ENCODE assay signal across 29 cellular contexts in the genomic region with DNA sequence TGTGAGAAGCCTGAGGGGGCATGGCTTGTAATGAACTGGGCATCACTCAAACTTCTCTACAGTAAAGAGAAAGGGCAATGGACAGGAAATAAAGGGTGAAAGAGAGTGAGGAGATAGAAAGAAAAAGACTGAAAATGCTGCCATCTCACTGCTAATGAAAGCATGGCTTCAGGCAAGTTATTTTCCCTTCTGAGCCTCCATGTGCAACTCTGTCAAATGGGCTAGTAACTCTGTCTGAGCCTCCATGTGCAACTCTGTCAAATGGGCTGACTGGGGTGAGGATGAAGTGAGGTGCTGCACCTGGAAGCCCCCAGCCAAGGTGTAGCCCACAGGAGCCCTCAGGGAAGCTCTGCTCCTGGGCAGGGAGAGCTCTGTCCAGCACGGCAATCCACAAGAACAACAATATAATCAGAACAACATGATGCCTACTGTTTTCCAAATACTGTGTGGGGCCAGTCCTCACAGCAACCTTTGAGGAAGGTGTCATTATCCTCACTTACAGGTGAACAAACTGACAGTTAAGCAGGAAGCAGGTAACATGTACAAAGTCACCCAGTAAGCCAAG.
"Had no signal": no experiment of that assay in that cellular context is flagged by ENCODE, and none has a peak within 500 bp of the region (broad histone marks: within the 10 kb centered on the region; RNA-seq: fewer than 3 reads in every experiment).

No MANE protein-coding gene starts in this region.

- H3K27ac Mint-ChIP-seq: activated CD4-positive, alpha-beta T cell treated with anti-CD3 and anti-CD28 coated beads, Interleukin-2, amount 10 ng/mL, durations not matched to agents 24 days and 14 days; activated CD8-positive, alpha-beta T cell treated with anti-CD3 and anti-CD28 coated beads for 36 hours; activated naive CD8-positive, alpha-beta T cell treated with anti-CD3 and anti-CD28 coated beads for 36 hours; activated T-cell treated with anti-CD3 and anti-CD28 coated beads, Interleukin-2, amount 50 U/mL, for 72 hours; activated T-helper 17 cell treated with anti-CD3 and anti-CD28 coated beads, Interleukin-2, amount 50 U/mL, for 72 hours; T-helper 1 cell treated with Interleukin-12 subunit alpha and Interleukin-12 subunit beta and Interleukin-4 antibody, amounts not matched to agents 30 μg/mL and 1 μg/mL, for 36 hours; T-helper 2 cell treated with Interferon-gamma antibody and Interleukin-4, amounts not matched to agents 5 μg/mL and 100 μg/mL, for 36 hours had no signal

- ATAC-seq: activated CD8-positive, alpha-beta T cell treated with anti-CD3 and anti-CD28 coated beads for 36 hours; activated T-cell treated with anti-CD3 and anti-CD28 coated beads, Interleukin-2, amount 50 U/mL, for 72 hours; activated T-helper 17 cell treated with anti-CD3 and anti-CD28 coated beads, Interleukin-2, amount 50 U/mL, for 72 hours; Right ventricle myocardium inferior had no signal

- H3K4me3 Mint-ChIP-seq: activated CD4-positive, alpha-beta T cell treated with anti-CD3 and anti-CD28 coated beads, Interleukin-2, amount 10 ng/mL, durations not matched to agents 24 days and 14 days; activated CD8-positive, alpha-beta T cell treated with anti-CD3 and anti-CD28 coated beads for 36 hours; activated naive CD8-positive, alpha-beta T cell treated with anti-CD3 and anti-CD28 coated beads for 36 hours; activated T-cell treated with anti-CD3 and anti-CD28 coated beads, Interleukin-2, amount 50 U/mL, for 72 hours; activated T-helper 17 cell treated with anti-CD3 and anti-CD28 coated beads, Interleukin-2, amount 50 U/mL, for 72 hours; T-helper 1 cell treated with Interleukin-12 subunit alpha and Interleukin-12 subunit beta and Interleukin-4 antibody, amounts not matched to agents 30 μg/mL and 1 μg/mL, for 36 hours; T-helper 2 cell treated with Interferon-gamma antibody and Interleukin-4, amounts not matched to agents 5 μg/mL and 100 μg/mL, for 36 hours had no signal

- DNase-seq: activated CD4-positive, alpha-beta T cell treated with anti-CD3 and anti-CD28 coated beads, Interleukin-2, amount 10 ng/mL, durations not matched to agents 24 days and 14 days; activated CD4-positive, alpha-beta T cell treated with anti-CD3 and anti-CD28 coated beads, Interleukin-2, amount 50 U/mL, for 4 hours; activated CD8-positive, alpha-beta T cell treated with anti-CD3 and anti-CD28 coated beads for 36 hours; activated effector memory CD4-positive, alpha-beta T cell treated with anti-CD3 and anti-CD28 coated beads, Interleukin-2, amount 50 U/mL, for 16 hours; activated naive CD4-positive, alpha-beta T cell; activated naive CD4-positive, alpha-beta T cell treated with anti-CD3 and anti-CD28 coated beads, Interleukin-2, amount 50 U/mL, for 16 hours; activated naive CD8-positive, alpha-beta T cell treated with anti-CD3 and anti-CD28 coated beads for 36 hours; activated T-cell treated with anti-CD3 and anti-CD28 coated beads, Interleukin-2, amount 50 U/mL, for 1 hour; activated T-cell treated with anti-CD3 and anti-CD28 coated beads, Interleukin-2, amount 50 U/mL, for 72 hours; amniotic stem cell; aorta; brain microvascular endothelial cell; central memory CD4-positive, alpha-beta T cell; Karpas-422; NCI-H1048; NCI-H1105 treated with DMSO at 0.1 percent for 48 hours; NCI-H1436; NCI-H1694; NCI-H1930; NCI-H2081 treated with DMSO at 0.1 percent for 48 hours; NCI-H345; NCI-H524 treated with DMSO at 0.1 percent for 48 hours; Peyer's patch had no signal

- H3K36me3 ChIP-seq: brain microvascular endothelial cell, Peyer's patch had no signal

- H3K4me3 ChIP-seq: Peyer's patch had no signal

- H3K27ac ChIP-seq: brain microvascular endothelial cell, Peyer's patch, RWPE1 had no signal

- H3K4me1 Mint-ChIP-seq: activated CD4-positive, alpha-beta T cell treated with anti-CD3 and anti-CD28 coated beads, Interleukin-2, amount 10 ng/mL, durations not matched to agents 24 days and 14 days; activated naive CD8-positive, alpha-beta T cell treated with anti-CD3 and anti-CD28 coated beads for 36 hours; activated T-helper 17 cell treated with anti-CD3 and anti-CD28 coated beads, Interleukin-2, amount 50 U/mL, for 72 hours had no signal

- H3K9me3 Mint-ChIP-seq: activated CD4-positive, alpha-beta T cell treated with anti-CD3 and anti-CD28 coated beads, Interleukin-2, amount 10 ng/mL, durations not matched to agents 24 days and 14 days; activated CD8-positive, alpha-beta T cell treated with anti-CD3 and anti-CD28 coated beads for 36 hours; activated naive CD8-positive, alpha-beta T cell treated with anti-CD3 and anti-CD28 coated beads for 36 hours; activated T-cell treated with anti-CD3 and anti-CD28 coated beads, Interleukin-2, amount 50 U/mL, for 72 hours; activated T-helper 17 cell treated with anti-CD3 and anti-CD28 coated beads, Interleukin-2, amount 50 U/mL, for 72 hours; T-helper 1 cell treated with Interleukin-12 subunit alpha and Interleukin-12 subunit beta and Interleukin-4 antibody, amounts not matched to agents 30 μg/mL and 1 μg/mL, for 36 hours; T-helper 2 cell treated with Interferon-gamma antibody and Interleukin-4, amounts not matched to agents 5 μg/mL and 100 μg/mL, for 36 hours had no signal

- H3K36me3 Mint-ChIP-seq: activated naive CD8-positive, alpha-beta T cell treated with anti-CD3 and anti-CD28 coated beads for 36 hours had no signal

- H3K9me3 ChIP-seq: Peyer's patch had no signal

- FAIRE-seq: TTC549 had no signal

- H3K27me3 ChIP-seq: brain microvascular endothelial cell, Peyer's patch had no signal
